In the genomic region with DNA sequence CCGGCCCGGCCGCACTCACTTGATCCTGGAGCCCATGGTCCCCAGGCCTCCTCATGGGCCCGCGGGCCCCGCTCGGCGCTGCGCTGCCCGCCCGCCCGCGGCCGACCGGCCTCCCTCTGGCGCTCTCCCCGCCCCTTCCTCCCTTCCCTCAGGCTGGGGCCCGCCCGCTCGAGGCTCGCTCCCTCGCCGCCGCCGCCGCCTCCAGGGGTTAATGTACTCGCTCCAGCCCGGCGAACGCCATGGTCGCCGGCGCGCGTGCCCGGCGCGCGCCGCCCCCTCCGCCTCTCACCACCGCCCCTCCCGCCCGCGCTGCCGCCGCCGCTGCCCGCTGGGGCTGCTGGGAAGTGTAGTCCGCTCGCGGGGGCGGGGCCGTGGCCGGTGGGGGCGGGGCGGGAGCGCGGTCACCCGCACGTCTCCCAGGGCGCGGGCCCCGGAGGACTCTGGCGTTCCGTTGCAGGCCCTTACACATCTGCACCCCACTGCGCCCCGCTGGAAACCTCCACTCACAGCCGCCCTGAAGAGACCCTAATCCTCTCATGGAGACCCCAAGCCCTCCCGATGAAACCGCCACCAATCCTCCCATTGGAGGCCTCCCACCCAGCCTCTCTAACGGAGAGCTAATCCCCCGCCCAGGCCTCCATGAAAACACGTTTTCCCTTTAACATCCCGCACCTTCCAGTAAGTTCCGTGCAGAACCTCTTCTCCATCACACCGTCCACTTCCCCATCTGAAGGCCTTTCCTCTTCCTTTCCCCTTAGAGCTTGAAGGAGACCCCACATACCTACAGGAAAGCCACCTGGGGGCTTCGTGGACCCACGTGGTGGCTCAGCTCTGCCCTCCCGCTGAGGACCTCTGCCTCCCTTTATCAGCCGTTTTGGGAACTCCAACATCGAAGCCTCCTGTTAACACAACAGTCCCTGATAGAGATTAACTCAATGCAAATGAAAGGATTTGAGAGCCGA, we compare ENCODE assay signal across 1 cellular context.
TF ChIP-seq lines count a peak whose summit lies in the region.

A gene with protein sequence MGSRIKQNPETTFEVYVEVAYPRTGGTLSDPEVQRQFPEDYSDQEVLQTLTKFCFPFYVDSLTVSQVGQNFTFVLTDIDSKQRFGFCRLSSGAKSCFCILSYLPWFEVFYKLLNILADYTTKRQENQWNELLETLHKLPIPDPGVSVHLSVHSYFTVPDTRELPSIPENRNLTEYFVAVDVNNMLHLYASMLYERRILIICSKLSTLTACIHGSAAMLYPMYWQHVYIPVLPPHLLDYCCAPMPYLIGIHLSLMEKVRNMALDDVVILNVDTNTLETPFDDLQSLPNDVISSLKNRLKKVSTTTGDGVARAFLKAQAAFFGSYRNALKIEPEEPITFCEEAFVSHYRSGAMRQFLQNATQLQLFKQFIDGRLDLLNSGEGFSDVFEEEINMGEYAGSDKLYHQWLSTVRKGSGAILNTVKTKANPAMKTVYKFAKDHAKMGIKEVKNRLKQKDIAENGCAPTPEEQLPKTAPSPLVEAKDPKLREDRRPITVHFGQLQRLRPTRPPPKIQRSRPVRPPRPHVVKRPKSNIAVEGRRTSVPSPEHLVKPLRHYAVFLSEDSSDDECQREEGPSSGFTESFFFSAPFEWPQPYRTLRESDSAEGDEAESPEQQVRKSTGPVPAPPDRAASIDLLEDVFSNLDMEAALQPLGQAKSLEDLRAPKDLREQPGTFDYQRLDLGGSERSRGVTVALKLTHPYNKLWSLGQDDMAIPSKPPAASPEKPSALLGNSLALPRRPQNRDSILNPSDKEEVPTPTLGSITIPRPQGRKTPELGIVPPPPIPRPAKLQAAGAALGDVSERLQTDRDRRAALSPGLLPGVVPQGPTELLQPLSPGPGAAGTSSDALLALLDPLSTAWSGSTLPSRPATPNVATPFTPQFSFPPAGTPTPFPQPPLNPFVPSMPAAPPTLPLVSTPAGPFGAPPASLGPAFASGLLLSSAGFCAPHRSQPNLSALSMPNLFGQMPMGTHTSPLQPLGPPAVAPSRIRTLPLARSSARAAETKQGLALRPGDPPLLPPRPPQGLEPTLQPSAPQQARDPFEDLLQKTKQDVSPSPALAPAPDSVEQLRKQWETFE (minus strand): TSS at position 257 of the 962 bp plus-strand sequence. CDS start 221 bp downstream, at position 36.

TF ChIP-seq in HEK293, 187 proteins besides CTCF, POLR2A, EP300 and RAD21 (continued from another document):
- TF ChIP-seq, protein P1, sequence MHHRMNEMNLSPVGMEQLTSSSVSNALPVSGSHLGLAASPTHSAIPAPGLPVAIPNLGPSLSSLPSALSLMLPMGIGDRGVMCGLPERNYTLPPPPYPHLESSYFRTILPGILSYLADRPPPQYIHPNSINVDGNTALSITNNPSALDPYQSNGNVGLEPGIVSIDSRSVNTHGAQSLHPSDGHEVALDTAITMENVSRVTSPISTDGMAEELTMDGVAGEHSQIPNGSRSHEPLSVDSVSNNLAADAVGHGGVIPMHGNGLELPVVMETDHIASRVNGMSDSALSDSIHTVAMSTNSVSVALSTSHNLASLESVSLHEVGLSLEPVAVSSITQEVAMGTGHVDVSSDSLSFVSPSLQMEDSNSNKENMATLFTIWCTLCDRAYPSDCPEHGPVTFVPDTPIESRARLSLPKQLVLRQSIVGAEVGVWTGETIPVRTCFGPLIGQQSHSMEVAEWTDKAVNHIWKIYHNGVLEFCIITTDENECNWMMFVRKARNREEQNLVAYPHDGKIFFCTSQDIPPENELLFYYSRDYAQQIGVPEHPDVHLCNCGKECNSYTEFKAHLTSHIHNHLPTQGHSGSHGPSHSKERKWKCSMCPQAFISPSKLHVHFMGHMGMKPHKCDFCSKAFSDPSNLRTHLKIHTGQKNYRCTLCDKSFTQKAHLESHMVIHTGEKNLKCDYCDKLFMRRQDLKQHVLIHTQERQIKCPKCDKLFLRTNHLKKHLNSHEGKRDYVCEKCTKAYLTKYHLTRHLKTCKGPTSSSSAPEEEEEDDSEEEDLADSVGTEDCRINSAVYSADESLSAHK (tag by site-specific recombination; IDR thresholded peaks at IDR 0.05), result peak; percentile 54
- TF ChIP-seq ZNF394 (tag by site-specific recombination; IDR thresholded peaks at IDR 0.05; ENCODE audit: borderline replicate concordance) (peak; percentile 33; the same call in 1 of the 2 replicates), ZIC2 (tag by site-specific recombination; IDR thresholded peaks at IDR 0.05) (peak; percentile 61), KLF9 (tag by site-specific recombination; IDR thresholded peaks at IDR 0.05; ENCODE audit: low read depth) (peak; percentile 79), ZBTB8A (tag by site-specific recombination; IDR thresholded peaks at IDR 0.05) (0 out of 2 replicates have a peak, but pooled peaks have one; percentile 17), ZNF777 (tag by site-specific recombination; IDR thresholded peaks at IDR 0.05; ENCODE audit: borderline replicate concordance) (no peak), ZSCAN23 (tag by site-specific recombination; IDR thresholded peaks at IDR 0.05) (no peak), ZNF558 (tag by site-specific recombination; IDR thresholded peaks at IDR 0.05) (no peak), GLIS1 (tag by site-specific recombination; IDR thresholded peaks at IDR 0.05) (peak; percentile 62), SP7 (tag by site-specific recombination; IDR thresholded peaks at IDR 0.05) (peak; percentile 30; the same call in 1 of the 2 replicates), OVOL3 (tag by site-specific recombination; IDR thresholded peaks at IDR 0.05) (no peak), ZNF184 (tag by site-specific recombination; IDR thresholded peaks at IDR 0.05) (no peak), ZFP41 (tag by site-specific recombination; IDR thresholded peaks at IDR 0.05; ENCODE audit: borderline replicate concordance) (no peak), SCRT2 (tag by site-specific recombination; IDR thresholded peaks at IDR 0.05) (no peak), ZNF335 (tag by site-specific recombination; conservative IDR thresholded peaks at IDR 0.05) (peak; percentile 79), ZNF140 (tag by site-specific recombination; IDR thresholded peaks at IDR 0.05) (no peak), ZNF155 (tag by site-specific recombination; IDR thresholded peaks at IDR 0.05) (no peak), ZNF76 (tag by site-specific recombination; IDR thresholded peaks at IDR 0.05; ENCODE audit: borderline replicate concordance, low read depth) (peak; percentile 27; the same call in 1 of the 2 replicates)
- TF ChIP-seq, protein P2, sequence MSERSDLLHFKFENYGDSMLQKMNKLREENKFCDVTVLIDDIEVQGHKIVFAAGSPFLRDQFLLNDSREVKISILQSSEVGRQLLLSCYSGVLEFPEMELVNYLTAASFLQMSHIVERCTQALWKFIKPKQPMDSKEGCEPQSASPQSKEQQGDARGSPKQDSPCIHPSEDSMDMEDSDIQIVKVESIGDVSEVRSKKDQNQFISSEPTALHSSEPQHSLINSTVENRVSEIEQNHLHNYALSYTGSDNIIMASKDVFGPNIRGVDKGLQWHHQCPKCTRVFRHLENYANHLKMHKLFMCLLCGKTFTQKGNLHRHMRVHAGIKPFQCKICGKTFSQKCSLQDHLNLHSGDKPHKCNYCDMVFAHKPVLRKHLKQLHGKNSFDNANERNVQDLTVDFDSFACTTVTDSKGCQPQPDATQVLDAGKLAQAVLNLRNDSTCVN (tag by site-specific recombination; optimal IDR thresholded peaks at IDR 0.05), result peak; percentile 59
- TF ChIP-seq, protein P3, sequence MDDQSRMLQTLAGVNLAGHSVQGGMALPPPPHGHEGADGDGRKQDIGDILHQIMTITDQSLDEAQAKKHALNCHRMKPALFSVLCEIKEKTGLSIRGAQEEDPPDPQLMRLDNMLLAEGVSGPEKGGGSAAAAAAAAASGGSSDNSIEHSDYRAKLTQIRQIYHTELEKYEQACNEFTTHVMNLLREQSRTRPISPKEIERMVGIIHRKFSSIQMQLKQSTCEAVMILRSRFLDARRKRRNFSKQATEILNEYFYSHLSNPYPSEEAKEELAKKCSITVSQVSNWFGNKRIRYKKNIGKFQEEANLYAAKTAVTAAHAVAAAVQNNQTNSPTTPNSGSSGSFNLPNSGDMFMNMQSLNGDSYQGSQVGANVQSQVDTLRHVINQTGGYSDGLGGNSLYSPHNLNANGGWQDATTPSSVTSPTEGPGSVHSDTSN (CRISPR knock-in tag; IDR thresholded peaks at IDR 0.05), result peak; percentile 77; the same call in 1 of the 2 replicates
- TF ChIP-seq, protein P4, sequence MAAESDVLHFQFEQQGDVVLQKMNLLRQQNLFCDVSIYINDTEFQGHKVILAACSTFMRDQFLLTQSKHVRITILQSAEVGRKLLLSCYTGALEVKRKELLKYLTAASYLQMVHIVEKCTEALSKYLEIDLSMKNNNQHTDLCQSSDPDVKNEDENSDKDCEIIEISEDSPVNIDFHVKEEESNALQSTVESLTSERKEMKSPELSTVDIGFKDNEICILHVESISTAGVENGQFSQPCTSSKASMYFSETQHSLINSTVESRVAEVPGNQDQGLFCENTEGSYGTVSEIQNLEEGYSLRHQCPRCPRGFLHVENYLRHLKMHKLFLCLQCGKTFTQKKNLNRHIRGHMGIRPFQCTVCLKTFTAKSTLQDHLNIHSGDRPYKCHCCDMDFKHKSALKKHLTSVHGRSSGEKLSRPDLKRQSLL (tag by site-specific recombination; IDR thresholded peaks at IDR 0.05), result 0 out of 2 replicates have a peak, but pooled peaks have one; percentile 19
